7 cellular contexts compared by ENCODE assay signal in the genomic region with DNA sequence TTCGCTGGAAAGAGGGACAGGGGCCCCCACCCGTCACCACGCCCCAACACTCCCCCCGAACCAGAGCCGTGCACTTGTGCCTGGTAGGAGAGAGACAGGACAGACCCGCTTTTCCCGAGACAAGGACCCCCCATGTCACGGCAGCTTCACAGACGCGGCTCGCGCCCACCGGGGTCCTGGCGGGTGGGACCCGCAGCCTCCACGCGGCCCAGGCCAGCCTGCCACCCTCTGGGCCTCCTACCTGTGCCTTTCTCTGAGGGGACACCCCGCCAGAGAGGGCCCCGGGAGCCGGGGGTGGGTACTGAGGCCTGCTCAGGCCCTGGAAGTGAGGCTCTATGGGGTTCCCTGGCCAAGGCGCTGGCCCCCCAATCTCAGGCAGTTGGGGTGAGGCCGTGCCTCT. TPM values are rescaled to one million over a fixed set of nuclear protein-coding genes. Genes with fewer than 3 reads are reported as not detected.
"Had no signal": no experiment of that assay in that cellular context is flagged by ENCODE, and none has a peak within 500 bp of the region (broad histone marks: within the 10 kb centered on the region; RNA-seq: fewer than 3 reads in every experiment).

No MANE protein-coding gene starts in this region.

- H3K9me3 Mint-ChIP-seq: IgD-negative memory B cell had no signal

- H3K27ac Mint-ChIP-seq: IgD-negative memory B cell had no signal

- DNase-seq: IMR-90 had no signal

- H3K4me3 ChIP-seq: K562 had no signal

- H3K27me3 Mint-ChIP-seq: IgD-negative memory B cell had no signal

- H3K27ac ChIP-seq: HL-60 had no signal

- ATAC-seq: HepG2, K562 had no signal

RNA-seq across cellular contexts. Expression of a gene that starts 4.0 kb away (rescaled TPM):
- total RNA-seq: IMR-90 had no signal

RNA-seq across cellular contexts. Expression of a gene that starts 38.2 kb away (rescaled TPM):
- total RNA-seq: HT-29, HT1080 had no signal

RNA-seq across cellular contexts. Expression of a gene that starts 51.7 kb away (rescaled TPM):
- total RNA-seq: HepG2, HT-29, HT1080, IMR-90 had no signal
